In the genomic region with DNA sequence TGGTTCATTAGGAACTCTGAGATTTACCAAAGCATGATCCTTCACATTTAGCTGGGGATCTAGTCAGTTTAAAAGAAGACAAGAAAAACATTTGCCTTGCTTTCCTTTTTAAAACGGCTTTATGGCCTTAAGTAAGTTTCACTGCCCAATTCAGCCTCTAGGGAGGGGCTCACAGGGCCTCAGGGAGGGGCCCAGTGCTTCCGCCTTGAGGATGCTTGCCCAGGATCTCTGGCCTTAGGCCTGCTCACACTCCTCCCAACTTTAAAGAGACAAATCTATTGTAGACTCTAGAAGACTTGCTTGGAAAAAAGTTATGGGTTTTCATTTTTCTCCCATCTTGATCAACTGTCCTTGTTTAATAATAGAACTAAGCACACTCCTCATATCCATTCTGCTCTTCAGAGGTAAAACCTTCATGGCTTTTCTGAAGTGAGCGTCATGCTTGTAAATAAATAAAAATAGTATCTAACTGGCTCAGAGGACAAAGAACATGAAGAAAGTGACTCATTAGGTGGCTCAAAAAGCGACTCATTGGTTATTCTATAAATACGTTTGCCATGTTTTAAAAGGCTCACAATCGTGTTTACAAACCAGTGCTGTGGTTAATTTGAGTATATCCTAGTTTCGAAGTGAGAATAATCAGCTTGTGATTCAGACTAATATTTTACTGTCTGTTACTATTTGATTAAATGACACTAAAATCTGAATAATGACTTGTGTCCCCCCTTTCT, we compare ENCODE assay signal across 1 cellular context.
TF ChIP-seq lines count a peak whose summit lies in the region.

No MANE protein-coding gene starts in this region.

TF ChIP-seq in GM12878, 131 proteins besides CTCF, POLR2A, EP300 and RAD21 (continued from another document):
- TF ChIP-seq, protein P1, sequence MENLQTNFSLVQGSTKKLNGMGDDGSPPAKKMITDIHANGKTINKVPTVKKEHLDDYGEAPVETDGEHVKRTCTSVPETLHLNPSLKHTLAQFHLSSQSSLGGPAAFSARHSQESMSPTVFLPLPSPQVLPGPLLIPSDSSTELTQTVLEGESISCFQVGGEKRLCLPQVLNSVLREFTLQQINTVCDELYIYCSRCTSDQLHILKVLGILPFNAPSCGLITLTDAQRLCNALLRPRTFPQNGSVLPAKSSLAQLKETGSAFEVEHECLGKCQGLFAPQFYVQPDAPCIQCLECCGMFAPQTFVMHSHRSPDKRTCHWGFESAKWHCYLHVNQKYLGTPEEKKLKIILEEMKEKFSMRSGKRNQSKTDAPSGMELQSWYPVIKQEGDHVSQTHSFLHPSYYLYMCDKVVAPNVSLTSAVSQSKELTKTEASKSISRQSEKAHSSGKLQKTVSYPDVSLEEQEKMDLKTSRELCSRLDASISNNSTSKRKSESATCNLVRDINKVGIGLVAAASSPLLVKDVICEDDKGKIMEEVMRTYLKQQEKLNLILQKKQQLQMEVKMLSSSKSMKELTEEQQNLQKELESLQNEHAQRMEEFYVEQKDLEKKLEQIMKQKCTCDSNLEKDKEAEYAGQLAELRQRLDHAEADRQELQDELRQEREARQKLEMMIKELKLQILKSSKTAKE (IDR thresholded peaks at IDR 0.05; ENCODE audit: low read depth, poor library complexity, severe bottlenecking), result peak; percentile 80
- TF ChIP-seq ZNF217 (IDR thresholded peaks at IDR 0.05), result peak; percentile 54; the same call in 1 of the 2 replicates
- TF ChIP-seq PAX8 (IDR thresholded peaks at IDR 0.05), result no peak
- TF ChIP-seq MYC (IDR thresholded peaks at IDR 0.05; ENCODE audit: insufficient read depth, insufficient read length, insufficient replicate concordance, low read length, severe bottlenecking), result no peak
- no peak for TF ChIP-seq NFYA (IDR thresholded peaks at IDR 0.05; ENCODE audit: borderline replicate concordance, low read depth, low read length)
- TF ChIP-seq KAT2A (conservative IDR thresholded peaks at IDR 0.05; ENCODE audit: control insufficient read depth, low read depth, low read length), result no peak
- no peak for TF ChIP-seq EZH2 (IDR thresholded peaks at IDR 0.05; ENCODE audit: borderline replicate concordance, control insufficient read depth, low read depth, low read length)
- TF ChIP-seq BHLHE40 (IDR thresholded peaks at IDR 0.05; ENCODE audit: borderline replicate concordance in 1 of 2, low read depth in 2 of 2, low read length in 1 of 2), result 0 out of 4 replicates have a peak, but pooled peaks of 1 of the 2 experiments have one; percentile 43
- TF ChIP-seq, protein P2, sequence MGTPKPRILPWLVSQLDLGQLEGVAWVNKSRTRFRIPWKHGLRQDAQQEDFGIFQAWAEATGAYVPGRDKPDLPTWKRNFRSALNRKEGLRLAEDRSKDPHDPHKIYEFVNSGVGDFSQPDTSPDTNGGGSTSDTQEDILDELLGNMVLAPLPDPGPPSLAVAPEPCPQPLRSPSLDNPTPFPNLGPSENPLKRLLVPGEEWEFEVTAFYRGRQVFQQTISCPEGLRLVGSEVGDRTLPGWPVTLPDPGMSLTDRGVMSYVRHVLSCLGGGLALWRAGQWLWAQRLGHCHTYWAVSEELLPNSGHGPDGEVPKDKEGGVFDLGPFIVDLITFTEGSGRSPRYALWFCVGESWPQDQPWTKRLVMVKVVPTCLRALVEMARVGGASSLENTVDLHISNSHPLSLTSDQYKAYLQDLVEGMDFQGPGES (IDR thresholded peaks at IDR 0.05), result no peak
- no peak for TF ChIP-seq GATAD2B (conservative IDR thresholded peaks at IDR 0.05; ENCODE audit: low read depth)
- TF ChIP-seq CBFB (IDR thresholded peaks at IDR 0.05; ENCODE audit: low read depth), result 0 out of 2 replicates have a peak, but pooled peaks have one; percentile 67
- TF ChIP-seq TBL1XR1 (IDR thresholded peaks at IDR 0.05; ENCODE audit: low read depth, low read length), result 0 out of 2 replicates have a peak, but pooled peaks have one; percentile 38
- no peak for TF ChIP-seq BMI1 (IDR thresholded peaks at IDR 0.05; ENCODE audit: borderline replicate concordance)
- TF ChIP-seq, protein P3, sequence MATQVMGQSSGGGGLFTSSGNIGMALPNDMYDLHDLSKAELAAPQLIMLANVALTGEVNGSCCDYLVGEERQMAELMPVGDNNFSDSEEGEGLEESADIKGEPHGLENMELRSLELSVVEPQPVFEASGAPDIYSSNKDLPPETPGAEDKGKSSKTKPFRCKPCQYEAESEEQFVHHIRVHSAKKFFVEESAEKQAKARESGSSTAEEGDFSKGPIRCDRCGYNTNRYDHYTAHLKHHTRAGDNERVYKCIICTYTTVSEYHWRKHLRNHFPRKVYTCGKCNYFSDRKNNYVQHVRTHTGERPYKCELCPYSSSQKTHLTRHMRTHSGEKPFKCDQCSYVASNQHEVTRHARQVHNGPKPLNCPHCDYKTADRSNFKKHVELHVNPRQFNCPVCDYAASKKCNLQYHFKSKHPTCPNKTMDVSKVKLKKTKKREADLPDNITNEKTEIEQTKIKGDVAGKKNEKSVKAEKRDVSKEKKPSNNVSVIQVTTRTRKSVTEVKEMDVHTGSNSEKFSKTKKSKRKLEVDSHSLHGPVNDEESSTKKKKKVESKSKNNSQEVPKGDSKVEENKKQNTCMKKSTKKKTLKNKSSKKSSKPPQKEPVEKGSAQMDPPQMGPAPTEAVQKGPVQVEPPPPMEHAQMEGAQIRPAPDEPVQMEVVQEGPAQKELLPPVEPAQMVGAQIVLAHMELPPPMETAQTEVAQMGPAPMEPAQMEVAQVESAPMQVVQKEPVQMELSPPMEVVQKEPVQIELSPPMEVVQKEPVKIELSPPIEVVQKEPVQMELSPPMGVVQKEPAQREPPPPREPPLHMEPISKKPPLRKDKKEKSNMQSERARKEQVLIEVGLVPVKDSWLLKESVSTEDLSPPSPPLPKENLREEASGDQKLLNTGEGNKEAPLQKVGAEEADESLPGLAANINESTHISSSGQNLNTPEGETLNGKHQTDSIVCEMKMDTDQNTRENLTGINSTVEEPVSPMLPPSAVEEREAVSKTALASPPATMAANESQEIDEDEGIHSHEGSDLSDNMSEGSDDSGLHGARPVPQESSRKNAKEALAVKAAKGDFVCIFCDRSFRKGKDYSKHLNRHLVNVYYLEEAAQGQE (IDR thresholded peaks at IDR 0.05; ENCODE audit: low read depth, low read length), result no peak
- no peak for TF ChIP-seq IKZF1 (conservative IDR thresholded peaks at IDR 0.05)
- TF ChIP-seq, protein P4, sequence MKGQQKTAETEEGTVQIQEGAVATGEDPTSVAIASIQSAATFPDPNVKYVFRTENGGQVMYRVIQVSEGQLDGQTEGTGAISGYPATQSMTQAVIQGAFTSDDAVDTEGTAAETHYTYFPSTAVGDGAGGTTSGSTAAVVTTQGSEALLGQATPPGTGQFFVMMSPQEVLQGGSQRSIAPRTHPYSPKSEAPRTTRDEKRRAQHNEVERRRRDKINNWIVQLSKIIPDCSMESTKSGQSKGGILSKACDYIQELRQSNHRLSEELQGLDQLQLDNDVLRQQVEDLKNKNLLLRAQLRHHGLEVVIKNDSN (IDR thresholded peaks at IDR 0.05; ENCODE audit: borderline replicate concordance, extremely low read length, insufficient read depth, low read depth, low read length), result no peak
- TF ChIP-seq BCL11A (IDR thresholded peaks at IDR 0.05; ENCODE audit: low read depth, low read length), result peak; percentile 71
- TF ChIP-seq, protein P5, sequence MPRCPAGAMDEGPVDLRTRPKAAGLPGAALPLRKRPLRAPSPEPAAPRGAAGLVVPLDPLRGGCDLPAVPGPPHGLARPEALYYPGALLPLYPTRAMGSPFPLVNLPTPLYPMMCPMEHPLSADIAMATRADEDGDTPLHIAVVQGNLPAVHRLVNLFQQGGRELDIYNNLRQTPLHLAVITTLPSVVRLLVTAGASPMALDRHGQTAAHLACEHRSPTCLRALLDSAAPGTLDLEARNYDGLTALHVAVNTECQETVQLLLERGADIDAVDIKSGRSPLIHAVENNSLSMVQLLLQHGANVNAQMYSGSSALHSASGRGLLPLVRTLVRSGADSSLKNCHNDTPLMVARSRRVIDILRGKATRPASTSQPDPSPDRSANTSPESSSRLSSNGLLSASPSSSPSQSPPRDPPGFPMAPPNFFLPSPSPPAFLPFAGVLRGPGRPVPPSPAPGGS (IDR thresholded peaks at IDR 0.05; ENCODE audit: borderline replicate concordance, insufficient read depth, low read depth, low read length, poor library complexity, severe bottlenecking), result no peak
- TF ChIP-seq ZNF274 (IDR thresholded peaks at IDR 0.05; ENCODE audit: insufficient read depth, insufficient read length), result no peak
- no peak for TF ChIP-seq CBX3 (IDR thresholded peaks at IDR 0.05; ENCODE audit: borderline replicate concordance, low read depth)
- no peak for TF ChIP-seq RAD51 (IDR thresholded peaks at IDR 0.05)
- TF ChIP-seq MEF2B (IDR thresholded peaks at IDR 0.05; ENCODE audit: partially characterized antibody, poor library complexity, severe bottlenecking), result peak; percentile 82
- TF ChIP-seq, protein P6, sequence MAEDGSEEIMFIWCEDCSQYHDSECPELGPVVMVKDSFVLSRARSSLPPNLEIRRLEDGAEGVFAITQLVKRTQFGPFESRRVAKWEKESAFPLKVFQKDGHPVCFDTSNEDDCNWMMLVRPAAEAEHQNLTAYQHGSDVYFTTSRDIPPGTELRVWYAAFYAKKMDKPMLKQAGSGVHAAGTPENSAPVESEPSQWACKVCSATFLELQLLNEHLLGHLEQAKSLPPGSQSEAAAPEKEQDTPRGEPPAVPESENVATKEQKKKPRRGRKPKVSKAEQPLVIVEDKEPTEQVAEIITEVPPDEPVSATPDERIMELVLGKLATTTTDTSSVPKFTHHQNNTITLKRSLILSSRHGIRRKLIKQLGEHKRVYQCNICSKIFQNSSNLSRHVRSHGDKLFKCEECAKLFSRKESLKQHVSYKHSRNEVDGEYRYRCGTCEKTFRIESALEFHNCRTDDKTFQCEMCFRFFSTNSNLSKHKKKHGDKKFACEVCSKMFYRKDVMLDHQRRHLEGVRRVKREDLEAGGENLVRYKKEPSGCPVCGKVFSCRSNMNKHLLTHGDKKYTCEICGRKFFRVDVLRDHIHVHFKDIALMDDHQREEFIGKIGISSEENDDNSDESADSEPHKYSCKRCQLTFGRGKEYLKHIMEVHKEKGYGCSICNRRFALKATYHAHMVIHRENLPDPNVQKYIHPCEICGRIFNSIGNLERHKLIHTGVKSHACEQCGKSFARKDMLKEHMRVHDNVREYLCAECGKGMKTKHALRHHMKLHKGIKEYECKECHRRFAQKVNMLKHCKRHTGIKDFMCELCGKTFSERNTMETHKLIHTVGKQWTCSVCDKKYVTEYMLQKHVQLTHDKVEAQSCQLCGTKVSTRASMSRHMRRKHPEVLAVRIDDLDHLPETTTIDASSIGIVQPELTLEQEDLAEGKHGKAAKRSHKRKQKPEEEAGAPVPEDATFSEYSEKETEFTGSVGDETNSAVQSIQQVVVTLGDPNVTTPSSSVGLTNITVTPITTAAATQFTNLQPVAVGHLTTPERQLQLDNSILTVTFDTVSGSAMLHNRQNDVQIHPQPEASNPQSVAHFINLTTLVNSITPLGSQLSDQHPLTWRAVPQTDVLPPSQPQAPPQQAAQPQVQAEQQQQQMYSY (CRISPR knock-in tag; IDR thresholded peaks at IDR 0.05), result no peak
- TF ChIP-seq, protein P7, sequence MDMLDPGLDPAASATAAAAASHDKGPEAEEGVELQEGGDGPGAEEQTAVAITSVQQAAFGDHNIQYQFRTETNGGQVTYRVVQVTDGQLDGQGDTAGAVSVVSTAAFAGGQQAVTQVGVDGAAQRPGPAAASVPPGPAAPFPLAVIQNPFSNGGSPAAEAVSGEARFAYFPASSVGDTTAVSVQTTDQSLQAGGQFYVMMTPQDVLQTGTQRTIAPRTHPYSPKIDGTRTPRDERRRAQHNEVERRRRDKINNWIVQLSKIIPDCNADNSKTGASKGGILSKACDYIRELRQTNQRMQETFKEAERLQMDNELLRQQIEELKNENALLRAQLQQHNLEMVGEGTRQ (IDR thresholded peaks at IDR 0.05; ENCODE audit: borderline replicate concordance, low read depth, low read length), result no peak
- TF ChIP-seq ETV6 (conservative IDR thresholded peaks at IDR 0.05 in 1 of 2, IDR thresholded peaks at IDR 0.05 in 1 of 2; ENCODE audit: borderline replicate concordance in 1 of 2, low read depth in 1 of 2), result 0 out of 4 replicates have a peak, but pooled peaks of 1 of the 2 experiments have one; percentile 20
- TF ChIP-seq SUZ12 (IDR thresholded peaks at IDR 0.05; ENCODE audit: unreplicated experiment), result no peak
- TF ChIP-seq TCF7 (IDR thresholded peaks at IDR 0.05; ENCODE audit: borderline replicate concordance), result peak; percentile 18; the same call in 1 of the 2 replicates
- TF ChIP-seq STAT3 (IDR thresholded peaks at IDR 0.05; ENCODE audit: low read depth, low read length), result 0 out of 2 replicates have a peak, but pooled peaks have one; percentile 69
- TF ChIP-seq, protein P8, sequence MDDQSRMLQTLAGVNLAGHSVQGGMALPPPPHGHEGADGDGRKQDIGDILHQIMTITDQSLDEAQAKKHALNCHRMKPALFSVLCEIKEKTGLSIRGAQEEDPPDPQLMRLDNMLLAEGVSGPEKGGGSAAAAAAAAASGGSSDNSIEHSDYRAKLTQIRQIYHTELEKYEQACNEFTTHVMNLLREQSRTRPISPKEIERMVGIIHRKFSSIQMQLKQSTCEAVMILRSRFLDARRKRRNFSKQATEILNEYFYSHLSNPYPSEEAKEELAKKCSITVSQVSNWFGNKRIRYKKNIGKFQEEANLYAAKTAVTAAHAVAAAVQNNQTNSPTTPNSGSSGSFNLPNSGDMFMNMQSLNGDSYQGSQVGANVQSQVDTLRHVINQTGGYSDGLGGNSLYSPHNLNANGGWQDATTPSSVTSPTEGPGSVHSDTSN (IDR thresholded peaks at IDR 0.05; ENCODE audit: insufficient replicate concordance, low read depth, low read length), result no peak
